Comparison of ENCODE assay signal across 7 cellular contexts in genomic region chr3:161914703-161915102, GRCh38.
DNase-seq lines count a peak whose midpoint lies in the region; FAIRE-seq lines count a peak whose summit lies in the region.

No MANE protein-coding gene starts in this region.

- DNase-seq in HS-27A (ENCODE audit: low read depth) (peak; percentile 30), RCC 7860 (ENCODE audit: low spot score) (peak; percentile 83), frontal cortex (ENCODE audit: low spot score in 2 of 2) (peak; percentile 4 to 5), retina (peak; percentile 87), UCSD-AML1 (lab: John Stamatoyannopoulos, UW; ENCODE audit: unreplicated experiment) (no peak), T-helper 9 cell (no peak)
- DNase-seq in stimulated activated CD4-positive, alpha-beta T cell treated with anti-CD3 and anti-CD28 coated beads, Interleukin-4, amount 100 ng/mL, for 4 hours: no peak

- no peak for FAIRE-seq in RCC 7860 (lab: Jason Lieb, UNC)
- FAIRE-seq in frontal cortex (lab: Jason Lieb, UNC): no peak

Comparison
In these comparisons a context has a peak if more than half of its experiments do, and no peak if none do; other contexts are left out.
1. DNase-seq: peak in HS-27A (single experiment), RCC 7860 (single experiment), frontal cortex (2 of 2) and retina (single experiment); none in stimulated activated CD4-positive, alpha-beta T cell treated with anti-CD3 and anti-CD28 coated beads, Interleukin-4, amount 100 ng/mL, for 4 hours (0 of 2), UCSD-AML1 (single experiment) and T-helper 9 cell (single experiment).